21 cellular contexts compared by ENCODE assay signal in the genomic region with DNA sequence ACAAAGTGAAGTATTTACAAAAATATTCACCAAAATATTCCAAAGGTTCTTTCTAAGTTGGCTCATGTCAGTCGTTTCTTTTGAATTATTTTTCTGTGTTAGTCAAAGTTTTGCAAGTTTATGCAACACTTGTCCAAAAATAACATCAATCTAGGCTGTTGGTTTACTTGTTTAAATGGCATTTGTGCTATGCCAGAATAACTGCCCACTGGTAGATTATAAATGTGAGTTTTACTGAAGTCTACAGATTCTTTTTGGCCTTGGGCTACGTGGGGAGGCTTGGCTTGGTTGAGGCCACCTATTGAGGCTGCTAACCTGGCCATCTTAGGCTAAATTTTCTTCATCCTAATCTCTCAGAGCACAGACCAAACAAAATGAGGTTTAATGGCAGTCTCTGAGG.
A peak's percentile ranks its signal among the peaks of the same experiment; 100 is the strongest.
DNase-seq lines count a peak whose midpoint lies in the region; TF ChIP-seq lines count a peak whose summit lies in the region.
"Had no signal": no experiment of that assay in that cellular context is flagged by ENCODE, and none has a peak within 500 bp of the region (broad histone marks: within the 10 kb centered on the region; RNA-seq: fewer than 3 reads in every experiment).

No MANE protein-coding gene starts in this region.

- no peaks in the 10 kb centered on the region for H3K27me3 ChIP-seq in osteoblast (ENCODE audit: insufficient read depth, low read length)

- H3K4me2 ChIP-seq in osteoblast (ENCODE audit: insufficient read depth, low read length): no peak overlapping the region

- peaks cover 2% of the 10 kb centered on the region for H3K9me3 ChIP-seq in osteoblast (ENCODE audit: low read depth, low read length)

- H3K4me3 ChIP-seq in AG09309 (ENCODE audit: control insufficient read depth, low read depth, low read length) (no peak overlapping the region), osteoblast (ENCODE audit: insufficient read depth, low read length) (no peak overlapping the region)
- H3K4me3 ChIP-seq: GM23248, HAP-1 had no signal

- H3K4me1 ChIP-seq in osteoblast (ENCODE audit: insufficient read depth, low read length): peaks cover 2% of the 10 kb centered on the region
- H3K4me1 ChIP-seq: Caco-2, HAP-1 had no signal

- no peaks in the 10 kb centered on the region for H4K20me1 ChIP-seq in osteoblast (ENCODE audit: insufficient read depth, low read length)

- TF ChIP-seq CTCF in AG09309 (IDR thresholded peaks at IDR 0.05; ENCODE audit: control insufficient read depth, insufficient read depth, low read depth, low read length, missing control alignments): no peak
- no peak for TF ChIP-seq CTCF in osteoblast (IDR thresholded peaks at IDR 0.05; ENCODE audit: extremely low read depth, low read depth, low read length)

- peak; percentile 4 for DNase-seq in AG09309 (ENCODE audit: low read depth)
- DNase-seq in amniotic epithelial cell (ENCODE audit: low read depth): peak; percentile 41
- DNase-seq in fibroblast of gingiva (ENCODE audit: low read depth): peak; percentile 8
- DNase-seq in osteoblast (ENCODE audit: insufficient read length, low spot score, missing footprints): peak; percentile 42
- no peak for DNase-seq in NOMO-1 (lab: John Stamatoyannopoulos, UW; ENCODE audit: unreplicated experiment in 2 of 2)
- DNase-seq in NCI-H2171 treated with DMSO at 0.1 percent for 48 hours (lab: John Stamatoyannopoulos, UW): no peak
- no peak for DNase-seq in activated CD4-positive, CD25-positive, alpha-beta regulatory T cell treated with anti-CD3 and anti-CD28 coated beads, Interleukin-2, amount 50 U/mL, for 72 hours
- DNase-seq: Caco-2; CD4-positive, alpha-beta T cell; GM23248; Kasumi-1; MM.1S; NCI-H1105; NCI-H187; NCI-H2107; NCI-H2227 treated with DMSO at 0.1 percent for 48 hours; NCI-H524; NCI-H82; SIG-M5 had no signal

- H3K36me3 ChIP-seq in osteoblast (ENCODE audit: insufficient read depth, low read length): no peaks in the 10 kb centered on the region
- H3K36me3 ChIP-seq: HAP-1 had no signal

- H2AFZ ChIP-seq in osteoblast (ENCODE audit: low read length): no peak overlapping the region
- H2AFZ ChIP-seq: GM23248 had no signal

- H3K27ac ChIP-seq in osteoblast (ENCODE audit: low read depth, low read length): no peak overlapping the region
- H3K27ac ChIP-seq: GM23248, RWPE1 had no signal

- H3K79me2 ChIP-seq in osteoblast (ENCODE audit: insufficient read depth, low read length): no peaks in the 10 kb centered on the region

Comparison
In these comparisons a context has a peak if more than half of its experiments do, and no peak if none do; other contexts are left out.
1. DNase-seq: peak in AG09309 (single experiment), amniotic epithelial cell (single experiment), fibroblast of gingiva (single experiment) and osteoblast (single experiment); none in NOMO-1 (0 of 2), NCI-H2171 treated with DMSO at 0.1 percent for 48 hours (single experiment) and activated CD4-positive, CD25-positive, alpha-beta regulatory T cell treated with anti-CD3 and anti-CD28 coated beads, Interleukin-2, amount 50 U/mL, for 72 hours (single experiment).